Comparison of ENCODE assay signal across 10 cellular contexts in the genomic region with DNA sequence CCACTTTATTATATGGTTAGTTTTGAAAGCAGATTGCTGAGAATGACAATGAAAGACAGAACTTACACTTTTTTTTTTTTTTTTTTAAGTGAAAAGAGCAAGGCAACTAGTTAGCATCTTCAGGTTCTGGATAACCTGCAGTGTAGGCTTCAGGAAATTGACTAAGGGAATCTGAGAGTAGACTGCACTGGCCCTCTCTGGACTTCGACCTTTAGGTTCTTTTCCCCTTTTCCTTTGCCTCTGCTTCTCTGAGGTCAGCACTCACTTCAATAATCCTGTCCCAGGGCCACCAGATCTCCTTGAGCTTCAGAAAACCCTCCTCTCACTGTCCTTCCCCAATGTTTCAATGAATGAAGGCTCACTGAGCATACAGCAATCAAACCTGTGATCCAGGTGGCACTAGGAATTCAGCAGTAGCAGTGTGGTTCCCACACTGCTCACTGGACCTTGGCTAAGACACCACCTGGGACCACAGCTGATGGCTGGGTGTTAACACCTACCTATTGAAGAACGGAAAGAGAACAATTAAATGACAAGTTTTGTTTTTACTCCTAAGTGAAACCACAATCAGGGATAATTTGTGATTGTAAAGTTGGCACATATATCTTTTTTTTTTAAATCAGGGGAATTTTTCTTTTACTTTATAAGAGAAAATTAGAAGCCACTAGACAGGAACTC.
A peak's percentile ranks its signal among the peaks of the same experiment; 100 is the strongest.
DNase-seq lines count a peak whose midpoint lies in the region; ATAC-seq, FAIRE-seq and TF ChIP-seq lines count a peak whose summit lies in the region.
"Had no signal": no experiment of that assay in that cellular context is flagged by ENCODE, and none has a peak within 500 bp of the region (broad histone marks: within the 10 kb centered on the region; RNA-seq: fewer than 3 reads in every experiment).

No MANE protein-coding gene starts in this region.

- CTCF ChIA-PET in GM12878 (lab: Yijun Ruan, JAX) (interaction anchor here (0.7 to 4.6 kb wide), 12 partner anchors 9 to 120 kb away, joined by 3 to 24 read pairs (median 4); no protein-coding TSS in a partner anchor), HEK293T (lab: Yijun Ruan, JAX) (interaction anchor here (0.6 kb wide), 2 partner anchors 19 to 43 kb away, joined by 4 to 8 read pairs; no protein-coding TSS in a partner anchor)

- H4K20me1 ChIP-seq in GM12878 (ENCODE audit: control insufficient read depth, insufficient read depth) = no peaks in the 10 kb centered on the region

- FAIRE-seq in GM12878 (lab: Jason Lieb, UNC) = peak; percentile 73
- FAIRE-seq: HTR-8/SVneo had no signal

- POLR2A ChIA-PET in GM12878 (lab: Charles Lee) (interaction anchor here (0.5 to 4.2 kb wide), 15 partner anchors 9 to 106 kb away, joined by 3 to 38 read pairs (median 4); partner anchors contain the start of gene IL6ST), HEK293T (lab: Yijun Ruan, JAX) (no interaction called here)

- H3K36me3 ChIP-seq in GM12878 (ENCODE audit: control insufficient read depth in 2 of 2, insufficient read depth in 2 of 2, low read length in 1 of 2) (no peaks in the 10 kb centered on the region), esophagus muscularis mucosa (no peaks in the 10 kb centered on the region)

- TF ChIP-seq CTCF in GM12878 (IDR thresholded peaks at IDR 0.05 in 2 of 3, conservative IDR thresholded peaks at IDR 0.05 in 1 of 3; ENCODE audit: control insufficient read depth in 2 of 3, extremely low read depth in 1 of 3, insufficient read depth in 1 of 3, low read depth in 3 of 3, low read length in 3 of 3) (no peak), esophagus muscularis mucosa (IDR thresholded peaks at IDR 0.05) (no peak)

- peak overlapping the region; percentile 57; the same call in 1 of the 2 replicates for H3K9ac ChIP-seq in GM12878 (ENCODE audit: control insufficient read depth, insufficient read depth, low read length)

- in situ Hi-C loops in GM12878 (cut with MboI) = no loop called here

- no peaks in the 10 kb centered on the region for H3K27me3 ChIP-seq in GM12878 (replicated peaks in 1 of 2; ENCODE audit: control insufficient read depth in 2 of 2, insufficient read depth in 2 of 2, low read length in 1 of 2)
- no peaks in the 10 kb centered on the region for H3K27me3 ChIP-seq in esophagus muscularis mucosa

- H3K9me3 ChIP-seq in GM12878 (replicated peaks; ENCODE audit: control insufficient read depth, insufficient read depth, low read length) (no peaks in the 10 kb centered on the region; the same call in 2 of the 3 replicates), esophagus muscularis mucosa (no peaks in the 10 kb centered on the region)

- H3K79me2 ChIP-seq in GM12878 (ENCODE audit: control insufficient read depth, insufficient read depth, low read length) = no peaks in the 10 kb centered on the region

- H3K4me2 ChIP-seq in GM12878 (ENCODE audit: control insufficient read depth, insufficient read depth) = peak overlapping the region; percentile 62

- H3K4me3 ChIP-seq in GM12878 = no peak overlapping the region
- H3K4me3 ChIP-seq in esophagus muscularis mucosa = no peak overlapping the region

- intact Hi-C loops in GM12878 (cut with micrococcal nuclease; ENCODE audit: unreplicated experiment) (loop anchor here (1.0 to 2.0 kb wide), 6 partner anchors 15 to 121 kb away; no protein-coding TSS in a partner anchor), esophagus muscularis mucosa (cut with DNase I) (no loop called here)

- ATAC-seq in GM18505 (IDR thresholded peaks at IDR 0.05; ENCODE audit: unreplicated experiment) = peak; percentile 75
- peak; percentile 74 for ATAC-seq in GM19438 (IDR thresholded peaks at IDR 0.05; ENCODE audit: low read depth, unreplicated experiment)
- peak; percentile 84 for ATAC-seq in HG03108 (IDR thresholded peaks at IDR 0.05; ENCODE audit: unreplicated experiment)
- peak; percentile 82 for ATAC-seq in GM12878

- H3K4me1 ChIP-seq in GM12878 (ENCODE audit: control insufficient read depth, insufficient read depth, low read length) (peaks cover 21% of the 10 kb centered on the region), esophagus muscularis mucosa (peaks cover 8 to 19% (median 18%) of the 10 kb centered on the region in 4 donors)

- SMC1A ChIA-PET in GM12878 (lab: Charles Lee; ENCODE audit: uncharacterized antibody, unreplicated experiment) = interaction anchor here (0.6 to 7.8 kb wide), 27 partner anchors 9 to 740 kb away, joined by 3 to 130 read pairs (median 6); no protein-coding TSS in a partner anchor

- TF ChIP-seq POLR2A in GM18505 (IDR thresholded peaks at IDR 0.05; ENCODE audit: borderline replicate concordance, extremely low read depth, insufficient read depth, insufficient read length) = no peak
- no peak for TF ChIP-seq POLR2A in GM12878 (IDR thresholded peaks at IDR 0.05; ENCODE audit: low read depth, low read length)
- TF ChIP-seq POLR2A in esophagus muscularis mucosa (IDR thresholded peaks at IDR 0.05; ENCODE audit: low read depth) = no peak

- peak; percentile 98 for DNase-seq in GM12878 (ENCODE audit: low read depth, low spot score)
- no peak for DNase-seq in globus pallidus (ENCODE audit: low spot score)
- no peak for DNase-seq in activated CD8-positive, alpha-beta memory T cell treated with anti-CD3 and anti-CD28 coated beads, Interleukin-2, amount 50 U/mL, for 48 hours
- no peak for DNase-seq in HEK293T (ENCODE audit: extremely low spot score)
- no peak for DNase-seq in esophagus muscularis mucosa (ENCODE audit: extremely low spot score)
- DNase-seq: EL had no signal

- BruUV-seq in GM12878 (replicated peaks; lab: Mats Ljungman, UMichigan) = no TSS peak

- TF ChIP-seq RAD21 in GM12878 (IDR thresholded peaks at IDR 0.05; ENCODE audit: insufficient read depth, low read depth, low read length) = no peak

- TF ChIP-seq EP300 in GM12878 (IDR thresholded peaks at IDR 0.05; ENCODE audit: borderline replicate concordance in 1 of 2, control insufficient read depth in 1 of 2, low read depth in 2 of 2, low read length in 2 of 2) = peak; percentile 83 to 87
- no peak for TF ChIP-seq EP300 in esophagus muscularis mucosa (IDR thresholded peaks at IDR 0.05)

- no peak overlapping the region for H2AFZ ChIP-seq in GM12878 (ENCODE audit: control insufficient read depth, low read depth, low read length)

- H3K27ac ChIP-seq in GM12878 (ENCODE audit: control insufficient read depth, insufficient read depth) (peak overlapping the region; percentile 84), esophagus muscularis mucosa (replicated peaks in 1 of 4) (peak overlapping the region in 1 of 4 donors; percentile 1)

- 0% methylated on average over 2 of the region's 2 CpGs for WGBS in GM12878 (ENCODE audit: insufficient coverage, insufficient replicate concordance, low lambda C conversion rate, missing lambda C conversion rate)
- WGBS in esophagus muscularis mucosa = 62% methylated on average over 2 of the region's 2 CpGs

- RAD21 ChIA-PET in GM12878 (lab: Charles Lee; ENCODE audit: unreplicated experiment) = interaction anchor here (0.6 to 6.0 kb wide), 25 partner anchors 9 to 177 kb away, joined by 3 to 92 read pairs (median 5); partner anchors contain the start of gene IL6ST

TF ChIP-seq in GM12878, 131 proteins besides CTCF, POLR2A, EP300 and RAD21 (continues in another document):
- TF ChIP-seq DPF2 (IDR thresholded peaks at IDR 0.05) (peak; percentile 98), SRF (IDR thresholded peaks at IDR 0.05; ENCODE audit: low read depth in 2 of 2, low read length in 2 of 2) (no peak), CHD1 (IDR thresholded peaks at IDR 0.05; ENCODE audit: low read depth, low read length) (no peak), PML (IDR thresholded peaks at IDR 0.05; ENCODE audit: low read length) (no peak), IKZF1 (conservative IDR thresholded peaks at IDR 0.05) (peak; percentile 98), RAD51 (IDR thresholded peaks at IDR 0.05) (peak; percentile 46; the same call in 1 of the 2 replicates), TARDBP (IDR thresholded peaks at IDR 0.05; ENCODE audit: borderline replicate concordance) (no peak), BRCA1 (IDR thresholded peaks at IDR 0.05; ENCODE audit: low read depth, low read length) (no peak), EZH2 (IDR thresholded peaks at IDR 0.05; ENCODE audit: borderline replicate concordance, control insufficient read depth, low read depth, low read length) (no peak), NRF1 (conservative IDR thresholded peaks at IDR 0.05; ENCODE audit: low read depth, low read length) (no peak)

TF ChIP-seq in HEK293T, 16 proteins besides CTCF, POLR2A, EP300 and RAD21:
- TF ChIP-seq ELF4 (IDR thresholded peaks at IDR 0.05) = no peak
- no peak for TF ChIP-seq BHLHE40 (IDR thresholded peaks at IDR 0.05; ENCODE audit: borderline replicate concordance)
